In the genomic region with DNA sequence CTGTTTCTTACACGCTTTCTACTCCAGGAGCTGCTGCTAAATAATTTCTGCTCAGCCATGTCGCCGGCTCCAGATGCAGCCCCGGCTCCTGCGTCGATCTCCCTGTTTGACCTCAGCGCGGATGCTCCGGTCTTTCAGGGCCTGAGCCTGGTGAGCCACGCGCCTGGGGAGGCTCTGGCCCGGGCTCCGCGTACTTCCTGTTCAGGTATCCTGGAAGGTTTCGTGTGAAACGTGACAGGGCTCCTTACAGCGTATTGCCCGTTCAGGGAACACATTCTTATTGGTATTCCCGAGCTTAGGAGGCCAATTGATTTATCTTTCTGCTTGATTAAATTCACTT, we compare ENCODE assay signal across 8 cellular contexts. TPM values are rescaled to one million over a fixed set of nuclear protein-coding genes. Genes with fewer than 3 reads are reported as not detected.
A peak's percentile ranks its signal among the peaks of the same experiment; 100 is the strongest.
DNase-seq lines count a peak whose midpoint lies in the region; FAIRE-seq and TF ChIP-seq lines count a peak whose summit lies in the region.

No MANE protein-coding gene starts in this region.

- peaks cover 33% of the 10 kb centered on the region for H3K4me1 Mint-ChIP-seq in nephron

- FAIRE-seq in frontal cortex (lab: Jason Lieb, UNC) = no peak

- peaks cover 42% of the 10 kb centered on the region for H3K36me3 Mint-ChIP-seq in nephron (ENCODE audit: low read depth)

- TF ChIP-seq CTCF in fibroblast of mammary gland (conservative IDR thresholded peaks at IDR 0.05; ENCODE audit: control insufficient read depth, insufficient read depth, low read depth, low read length) (no peak), nephron (IDR thresholded peaks at IDR 0.05; ENCODE audit: unreplicated experiment in 3 of 3) (no peak)

- H3K4me3 ChIP-seq in fibroblast of mammary gland (ENCODE audit: control insufficient read depth, low read depth, low read length) = peak overlapping the region; percentile 97

- H3K9me3 Mint-ChIP-seq in nephron = no peaks in the 10 kb centered on the region

- H3K27ac Mint-ChIP-seq in nephron = peak overlapping the region; percentile 97 to 98 (median 97)

- peak; percentile 79 for DNase-seq in activated CD8-positive, alpha-beta memory T cell treated with anti-CD3 and anti-CD28 coated beads for 24 hours
- DNase-seq in activated CD8-positive, alpha-beta memory T cell treated with anti-CD3 and anti-CD28 coated beads, Interleukin-2, amount 50 U/mL, for 4 hours = no peak
- peak; percentile 44 for DNase-seq in LHCN-M2 (ENCODE audit: low read depth)
- DNase-seq in activated T-cell treated with anti-CD3 and anti-CD28 coated beads, Interleukin-2, amount 50 U/mL, for 1 hour = peak; percentile 45
- peak; percentile 54 for DNase-seq in fibroblast of mammary gland (ENCODE audit: low read depth)
- DNase-seq in putamen (ENCODE audit: low spot score) = no peak
- no peak for DNase-seq in frontal cortex (ENCODE audit: low spot score in 2 of 2)

- H3K27me3 Mint-ChIP-seq in nephron (ENCODE audit: low read depth) = no peaks in the 10 kb centered on the region

- H3K4me3 Mint-ChIP-seq in nephron = peak overlapping the region; percentile 93 to 100 (median 99)

RNA-seq across cellular contexts. Expression of a gene that starts 0.6 kb away (rescaled TPM):
- total RNA-seq in LHCN-M2 (2014; rRNA removed) (26.3 and 30.1 TPM in 2 replicates), frontal cortex (34.2 TPM)
- polyA plus RNA-seq in LHCN-M2 (2012) = 13.6 TPM

RNA-seq across cellular contexts. Expression of a gene that starts 0.7 kb away (rescaled TPM):
- total RNA-seq in LHCN-M2 (2014; rRNA removed) (41.6 and 57.0 TPM in 2 replicates), frontal cortex (19.6 TPM)
- polyA plus RNA-seq in LHCN-M2 (2012) = 50.1 TPM

RNA-seq across cellular contexts. Expression of a gene that starts 11.4 kb away (rescaled TPM):
- total RNA-seq in LHCN-M2 (2014; rRNA removed) (22.7 and 23.5 TPM in 2 replicates), frontal cortex (28.1 TPM)
- 26.7 TPM for polyA plus RNA-seq in LHCN-M2 (2012)

RNA-seq across cellular contexts. Expression of a gene that starts 15.1 kb away (rescaled TPM):
- total RNA-seq in LHCN-M2 (2014; rRNA removed) = 7.4 and 12.3 TPM in 2 replicates
- polyA plus RNA-seq in LHCN-M2 (2012) = 4.2 TPM
- 4.9 TPM for total RNA-seq in frontal cortex

RNA-seq across cellular contexts. Expression of a gene that starts 15.1 kb away (rescaled TPM):
- total RNA-seq in LHCN-M2 (2014; rRNA removed) (22.3 and 27.1 TPM in 2 replicates), frontal cortex (12.2 TPM)
- 63.9 TPM for polyA plus RNA-seq in LHCN-M2 (2012)

Comparison
In these comparisons a context has a peak if more than half of its experiments do, and no peak if none do; other contexts are left out.
1. DNase-seq: peak in activated CD8-positive, alpha-beta memory T cell treated with anti-CD3 and anti-CD28 coated beads for 24 hours (single experiment), LHCN-M2 (single experiment), activated T-cell treated with anti-CD3 and anti-CD28 coated beads, Interleukin-2, amount 50 U/mL, for 1 hour (single experiment) and fibroblast of mammary gland (single experiment); none in activated CD8-positive, alpha-beta memory T cell treated with anti-CD3 and anti-CD28 coated beads, Interleukin-2, amount 50 U/mL, for 4 hours (single experiment), putamen (single experiment) and frontal cortex (0 of 2).